8 cellular contexts compared by ENCODE assay signal in genomic region chr16:48117217-48118105, GRCh38.
DNase-seq lines count a peak whose midpoint lies in the region; ATAC-seq and TF ChIP-seq lines count a peak whose summit lies in the region.

No MANE protein-coding gene starts in this region.

- no peak for DNase-seq in AG04449 (ENCODE audit: low read depth, low spot score)
- DNase-seq in GM13976 (ENCODE audit: low spot score), result peak; percentile 89
- no peak for DNase-seq in RWPE2 (ENCODE audit: low spot score)
- DNase-seq in activated T-helper 9 cell treated with anti-CD3 and anti-CD28 coated beads, Interleukin-2, amount 50 U/mL, for 16 hours (ENCODE audit: low read depth), result peak; percentile 34
- DNase-seq in hepatic stellate cell (ENCODE audit: low spot score), result peak; percentile 71
- peak; percentile 68 for DNase-seq in stimulated activated CD4-positive, alpha-beta T cell treated with anti-CD3 and anti-CD28 coated beads, Interleukin-1b, Interleukin-23, amount 100 ng/mL, for 48 hours

- CTCF ChIA-PET in AG04449 (lab: Yijun Ruan, JAX), result interaction anchor here (0.5 to 1.9 kb wide), 11 partner anchors 9 to 977 kb away, joined by 3 to 7 read pairs (median 4); no protein-coding TSS in a partner anchor

- no peaks in the 10 kb centered on the region for H3K36me3 ChIP-seq in RWPE2 (ENCODE audit: low read depth)

- ATAC-seq in HG03196 (IDR thresholded peaks at IDR 0.05; ENCODE audit: unreplicated experiment), result peak; percentile 67
- peak; percentile 69; the same call in 2 of the 3 replicates for ATAC-seq in RWPE2 (ENCODE audit: low read depth)
- ATAC-seq in HG02840 (IDR thresholded peaks at IDR 0.05; ENCODE audit: low FRiP score, unreplicated experiment), result no peak

- in situ Hi-C loops in GM13976 (cut with MboI; ENCODE audit: low sequenced_read_pairs, unreplicated experiment), result no loop called here

- POLR2A ChIA-PET in AG04449 (lab: Yijun Ruan, JAX), result no interaction called here

- H3K4me3 ChIP-seq in AG04449 (ENCODE audit: low read depth, low read length) (no peak overlapping the region), RWPE2 (ENCODE audit: severe bottlenecking) (no peak overlapping the region)

- no peaks in the 10 kb centered on the region for H3K4me1 ChIP-seq in RWPE2 (ENCODE audit: insufficient read depth, poor library complexity, severe bottlenecking)

- no peak overlapping the region for H3K27ac ChIP-seq in RWPE2 (ENCODE audit: poor library complexity, severe bottlenecking)

- H3K9me3 ChIP-seq in RWPE2 (ENCODE audit: severe bottlenecking), result no peaks in the 10 kb centered on the region

- TF ChIP-seq CTCF in AG04449 (IDR thresholded peaks at IDR 0.05; ENCODE audit: insufficient read depth, low read length, missing control alignments) (peak; percentile 88), GM13976 (IDR thresholded peaks at IDR 0.05; ENCODE audit: borderline replicate concordance, control extremely low read depth, extremely low read depth, insufficient read depth, missing control alignments) (peak; percentile 74), RWPE2 (IDR thresholded peaks at IDR 0.05; ENCODE audit: poor library complexity, severe bottlenecking) (peak; percentile 65)

- H3K27me3 ChIP-seq in RWPE2 (ENCODE audit: insufficient read depth, poor library complexity, severe bottlenecking), result no peaks in the 10 kb centered on the region

Comparison
In these comparisons a context has a peak if more than half of its experiments do, and no peak if none do; other contexts are left out.
1. DNase-seq: peak in GM13976 (single experiment), activated T-helper 9 cell treated with anti-CD3 and anti-CD28 coated beads, Interleukin-2, amount 50 U/mL, for 16 hours (single experiment), hepatic stellate cell (single experiment) and stimulated activated CD4-positive, alpha-beta T cell treated with anti-CD3 and anti-CD28 coated beads, Interleukin-1b, Interleukin-23, amount 100 ng/mL, for 48 hours (single experiment); none in AG04449 (single experiment) and RWPE2 (single experiment).
2. Peak in every context shown above with its lines, with median percentiles within 50 percentile points of each other: CTCF ChIP-seq.